Comparison of ENCODE assay signal across 33 cellular contexts in the genomic region with DNA sequence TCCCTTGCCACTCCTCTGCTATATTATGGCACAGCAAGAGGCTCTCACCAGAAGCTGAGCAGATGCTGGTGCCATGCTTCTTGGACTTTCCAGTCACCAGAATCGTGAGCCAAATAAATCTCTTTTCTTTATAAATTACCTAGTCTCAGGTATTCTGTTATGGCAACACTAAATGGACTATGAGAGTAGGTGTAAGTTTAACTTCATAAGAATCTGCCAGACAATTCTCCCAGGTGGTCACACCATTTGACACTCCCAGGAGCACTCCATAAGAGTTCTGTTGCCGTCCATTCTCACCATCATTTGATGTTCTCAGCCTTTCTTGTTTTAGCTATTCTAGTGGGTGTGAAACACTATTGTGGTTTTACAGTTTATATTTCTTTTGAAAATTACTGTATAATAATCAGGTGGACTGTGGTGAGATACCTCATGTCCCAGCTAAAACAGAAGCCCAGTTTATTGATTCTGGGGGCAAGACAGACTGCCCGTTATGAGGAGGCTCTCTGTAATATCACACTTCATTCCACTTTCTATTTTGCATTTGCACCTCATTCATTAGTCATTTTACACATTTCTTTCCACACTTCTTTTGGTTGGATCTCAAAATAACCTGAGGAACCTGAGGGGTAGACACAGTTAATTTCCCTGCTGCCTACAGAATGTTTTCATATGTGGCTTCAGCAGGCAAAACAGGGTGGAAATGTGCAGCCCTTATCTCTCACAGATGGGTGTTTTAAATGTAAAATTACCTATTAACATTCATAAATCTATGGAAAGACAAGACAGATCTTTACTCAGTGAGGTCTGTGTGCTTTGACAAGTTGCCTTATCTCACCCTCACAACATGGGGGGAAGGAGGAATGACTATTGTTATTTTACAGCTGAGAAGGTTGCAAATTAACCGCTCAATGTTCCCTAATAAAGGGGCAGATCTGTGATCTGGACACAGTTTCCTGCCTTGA. TPM values are rescaled to one million over a fixed set of nuclear protein-coding genes. Genes with fewer than 3 reads are reported as not detected.
DNase-seq lines count a peak whose midpoint lies in the region; ATAC-seq, FAIRE-seq and TF ChIP-seq lines count a peak whose summit lies in the region.
"Had no signal": no experiment of that assay in that cellular context is flagged by ENCODE, and none has a peak within 500 bp of the region (broad histone marks: within the 10 kb centered on the region; RNA-seq: fewer than 3 reads in every experiment).

No MANE protein-coding gene starts in this region.

- H3K27me3 Mint-ChIP-seq in activated T-cell treated with anti-CD3 and anti-CD28 coated beads, Interleukin-2, amount 50 U/mL, for 4 hours (ENCODE audit: low read depth): peaks cover 30% of the 10 kb centered on the region
- peaks cover 5% of the 10 kb centered on the region for H3K27me3 Mint-ChIP-seq in neural progenitor cell (ENCODE audit: insufficient read depth, low read depth)
- no peaks in the 10 kb centered on the region for H3K27me3 Mint-ChIP-seq in Caco-2 (ENCODE audit: insufficient read depth, unreplicated experiment)

- H3K4me2 ChIP-seq in K562 (ENCODE audit: insufficient read depth, low read length): peak overlapping the region; percentile 57
- H3K4me2 ChIP-seq in neural progenitor cell: no peak overlapping the region
- H3K4me2 ChIP-seq: GM23338 had no signal

- H3K9me3 ChIP-seq in K562 (replicated peaks; ENCODE audit: control insufficient read depth, insufficient read depth, low read depth, low read length) (0 out of 2 replicates have a peak, but pooled peaks cover 11% of the 10 kb centered on the region), neural progenitor cell (ENCODE audit: low read depth) (no peaks in the 10 kb centered on the region), Caco-2 (no peaks in the 10 kb centered on the region)
- H3K9me3 ChIP-seq: breast epithelium, left ventricle myocardium inferior, neutrophil, stomach, thyroid gland had no signal

- POLR2A ChIA-PET in K562 (lab: Yijun Ruan, JAX) (interaction anchor here (0.5 to 3.0 kb wide), 7 partner anchors 9 to 56 kb away, joined by 3 to 8 read pairs (median 5); no protein-coding TSS in a partner anchor), Caco-2 (lab: Charles Lee) (no interaction called here)

- peak overlapping the region in 1 of 2 experiments; percentile 55; a peak in 2 of 4 replicates for H3K9ac ChIP-seq in K562 (ENCODE audit: insufficient read depth in 1 of 2, low read depth in 2 of 2, low read length in 2 of 2)
- H3K9ac ChIP-seq in neural progenitor cell: no peak overlapping the region

- H2AFZ ChIP-seq in K562 (ENCODE audit: low read depth, low read length) (peak overlapping the region; percentile 48), neural progenitor cell (replicated peaks) (no peak overlapping the region)
- H2AFZ ChIP-seq: GM23338 had no signal

- peak; percentile 80 for FAIRE-seq in K562 (lab: Jason Lieb, UNC)
- FAIRE-seq: A204.1, GM18507 had no signal

- no peak for DNase-seq in activated T-cell treated with anti-CD3 and anti-CD28 coated beads, Interleukin-2, amount 50 U/mL, for 4 hours
- DNase-seq in activated T-cell treated with anti-CD3 and anti-CD28 coated beads, Interleukin-2, amount 50 U/mL, for 1 hour: no peak
- DNase-seq in OCI-M1 (lab: John Stamatoyannopoulos, UW) (peak; percentile 18), K562 (ENCODE audit: extremely low read depth in 1 of 4, low spot score in 3 of 4) (peak; percentile 84 to 90 (median 86)), neural progenitor cell (ENCODE audit: low spot score) (no peak), Caco-2 (no peak), NCI-H510A (lab: John Stamatoyannopoulos, UW) (no peak)
- DNase-seq: activated CD4-positive, alpha-beta T cell treated with anti-CD3 and anti-CD28 coated beads for 48 hours; activated CD8-positive, alpha-beta memory T cell treated with anti-CD3 and anti-CD28 coated beads for 24 hours; activated naive CD4-positive, alpha-beta T cell treated with Interleukin-2 at 50 U/mL for 16 hours; CD4-positive, alpha-beta memory T cell; glutamatergic neuron; islet precursor cell; left ventricle myocardium inferior; NCI-H1105; NCI-H187; NCI-H510A treated with DMSO at 0.1 percent for 48 hours; NK-92 treated with Interleukin-12 subunit alpha and Interleukin-12 subunit beta, amount 100 ng/mL, for 24 hours; posterior cingulate gyrus; right cardiac atrium; SHP77 treated with DMSO at 0.1 percent for 48 hours; stimulated activated CD4-positive, alpha-beta T cell treated with anti-CD3 and anti-CD28 coated beads, Interleukin-1b, Interleukin-23, amount 100 ng/mL, for 48 hours; stomach; thyroid gland; WERI-Rb-1 had no signal

- H3K36me3 ChIP-seq in K562 (ENCODE audit: control insufficient read depth, insufficient read depth, low read length): peaks cover 15% of the 10 kb centered on the region
- H3K36me3 ChIP-seq in neural progenitor cell: no peaks in the 10 kb centered on the region
- H3K36me3 ChIP-seq in Caco-2 (ENCODE audit: control insufficient read depth, insufficient read depth, low read length): no peaks in the 10 kb centered on the region
- H3K36me3 ChIP-seq: breast epithelium, left ventricle myocardium inferior, neutrophil, thyroid gland, WERI-Rb-1 had no signal

- CTCF ChIA-PET in K562 (lab: Yijun Ruan, JAX; ENCODE audit: low intra/inter-chr PET ratio): no interaction called here
- CTCF ChIA-PET in Caco-2 (lab: Charles Lee): no interaction called here

- WGBS in K562 (ENCODE audit: insufficient coverage, low coverage, missing lambda C conversion rate): 27% methylated on average over 4 of the region's 4 CpGs

- TF ChIP-seq RAD21 in K562 (CRISPR knock-in tag; conservative IDR thresholded peaks at IDR 0.05 in 1 of 2, IDR thresholded peaks at IDR 0.05 in 1 of 2): peak in 1 of 2 experiments; percentile 46; a peak in 3 of 4 replicates

- no peak overlapping the region for H3K4me3 Mint-ChIP-seq in activated T-cell treated with anti-CD3 and anti-CD28 coated beads, Interleukin-2, amount 50 U/mL, for 4 hours
- H3K4me3 Mint-ChIP-seq in neural progenitor cell: no peak overlapping the region
- no peak overlapping the region for H3K4me3 Mint-ChIP-seq in Caco-2 (ENCODE audit: unreplicated experiment)
- H3K4me3 Mint-ChIP-seq: GM23338, IgD-negative memory B cell had no signal

- no peak for TF ChIP-seq POLR2A in K562 (conservative IDR thresholded peaks at IDR 0.05)

- H3K4me1 ChIP-seq in K562 (replicated peaks in 1 of 2; ENCODE audit: control insufficient read depth in 2 of 2, insufficient read depth in 2 of 2, low read length in 2 of 2) (peaks cover 30 to 73% of the 10 kb centered on the region in 2 experiments), neural progenitor cell (no peaks in the 10 kb centered on the region), Caco-2 (no peaks in the 10 kb centered on the region)
- H3K4me1 ChIP-seq: breast epithelium, thyroid gland had no signal

- H3K36me3 Mint-ChIP-seq in activated T-cell treated with anti-CD3 and anti-CD28 coated beads, Interleukin-2, amount 50 U/mL, for 4 hours (ENCODE audit: insufficient read depth): peaks cover 1% of the 10 kb centered on the region
- H3K36me3 Mint-ChIP-seq in neural progenitor cell (peaks cover 1% of the 10 kb centered on the region), Caco-2 (ENCODE audit: insufficient read depth, unreplicated experiment) (peaks cover 18% of the 10 kb centered on the region)
- H3K36me3 Mint-ChIP-seq: CD4-positive, alpha-beta memory T cell had no signal

- H3K27ac Mint-ChIP-seq in neural progenitor cell (peak overlapping the region; percentile 47), Caco-2 (ENCODE audit: unreplicated experiment) (no peak overlapping the region)
- H3K27ac Mint-ChIP-seq: GM23338, IgD-negative memory B cell had no signal

- peak; percentile 99 for TF ChIP-seq EP300 in K562 (IDR thresholded peaks at IDR 0.05; ENCODE audit: low read length)

- no peaks in the 10 kb centered on the region for H3K9me3 Mint-ChIP-seq in activated T-cell treated with anti-CD3 and anti-CD28 coated beads, Interleukin-2, amount 50 U/mL, for 4 hours
- H3K9me3 Mint-ChIP-seq in neural progenitor cell (peaks cover 2% of the 10 kb centered on the region), Caco-2 (ENCODE audit: unreplicated experiment) (no peaks in the 10 kb centered on the region)
- H3K9me3 Mint-ChIP-seq: GM23338 had no signal

- in situ Hi-C loops in K562 (cut with MboI): no loop called here

- H3K9me1 ChIP-seq in K562 (ENCODE audit: control insufficient read depth, insufficient read depth, low read length): no peaks in the 10 kb centered on the region

- TF ChIP-seq CTCF in K562 (IDR thresholded peaks at IDR 0.05 in 2 of 3, conservative IDR thresholded peaks at IDR 0.05 in 1 of 3; ENCODE audit: insufficient read depth in 2 of 3, low read depth in 1 of 3, low read length in 3 of 3): no peak
- TF ChIP-seq CTCF in neural progenitor cell (IDR thresholded peaks at IDR 0.05): no peak
- no peak for TF ChIP-seq CTCF in Caco-2 (IDR thresholded peaks at IDR 0.05; ENCODE audit: insufficient read depth in 1 of 2, low read depth in 1 of 2, low read length in 1 of 2, severe bottlenecking in 1 of 2, unreplicated experiment in 1 of 2)

- no peaks in the 10 kb centered on the region for H3F3A ChIP-seq in neural progenitor cell (ENCODE audit: low read depth)

- H3K27me3 ChIP-seq in K562 (ENCODE audit: control insufficient read depth in 2 of 2, insufficient read depth in 2 of 2, low read length in 2 of 2): no peaks in the 10 kb centered on the region
- no peaks in the 10 kb centered on the region for H3K27me3 ChIP-seq in neural progenitor cell
- no peaks in the 10 kb centered on the region for H3K27me3 ChIP-seq in Caco-2 (replicated peaks; ENCODE audit: control insufficient read depth, insufficient read depth, low read length)
- H3K27me3 ChIP-seq: breast epithelium, neutrophil, stomach, thyroid gland had no signal

- BruUV-seq in K562 (replicated peaks; lab: Mats Ljungman, UMichigan) (no TSS peak), Caco-2 (replicated peaks; lab: Mats Ljungman, UMichigan) (no TSS peak)

- H3K27ac ChIP-seq in K562 (ENCODE audit: extremely low read depth, low read depth, low read length) (peak overlapping the region; percentile 84), neural progenitor cell (no peak overlapping the region)
- H3K27ac ChIP-seq: breast epithelium, left ventricle myocardium inferior, neutrophil, stomach, thyroid gland, WERI-Rb-1 had no signal

- intact Hi-C loops in K562 (cut with micrococcal nuclease) (loop anchor here (1.0 to 2.0 kb wide), 2 partner anchors 12 to 33 kb away; no protein-coding TSS in a partner anchor), Caco-2 (cut with micrococcal nuclease; ENCODE audit: unreplicated experiment) (no loop called here)

- H4K20me1 ChIP-seq in K562 (replicated peaks; ENCODE audit: control insufficient read depth, insufficient read depth, low read length): no peaks in the 10 kb centered on the region
- no peaks in the 10 kb centered on the region for H4K20me1 ChIP-seq in neural progenitor cell (ENCODE audit: low read depth)

- no peak overlapping the region for H3K4me3 ChIP-seq in K562
- no peak overlapping the region for H3K4me3 ChIP-seq in neural progenitor cell
- no peak overlapping the region for H3K4me3 ChIP-seq in Caco-2 (ENCODE audit: low read depth, low read length)
- H3K4me3 ChIP-seq: breast epithelium, GM23338, left ventricle myocardium inferior, stomach, thyroid gland had no signal

- peaks cover 55% of the 10 kb centered on the region for H3K4me1 Mint-ChIP-seq in activated T-cell treated with anti-CD3 and anti-CD28 coated beads, Interleukin-2, amount 50 U/mL, for 4 hours (ENCODE audit: low read depth)
- peaks cover 8% of the 10 kb centered on the region for H3K4me1 Mint-ChIP-seq in neural progenitor cell
- H3K4me1 Mint-ChIP-seq in Caco-2 (ENCODE audit: low read depth, unreplicated experiment): no peaks in the 10 kb centered on the region
- H3K4me1 Mint-ChIP-seq: GM23338 had no signal

- peaks cover 12% of the 10 kb centered on the region; the same call in 1 of the 3 replicates for H3K79me2 ChIP-seq in K562 (ENCODE audit: control insufficient read depth, insufficient read depth, low read length)
- no peaks in the 10 kb centered on the region for H3K79me2 ChIP-seq in neural progenitor cell (ENCODE audit: low read depth)

- peak; percentile 7 to 34 for ATAC-seq in activated T-cell treated with anti-CD3 and anti-CD28 coated beads, Interleukin-2, amount 50 U/mL, for 4 hours
- ATAC-seq in K562 (peak; percentile 64), GM18909 (IDR thresholded peaks at IDR 0.05; ENCODE audit: poor library complexity, unreplicated experiment) (no peak)
- ATAC-seq: GM23338, Panc1, right cardiac atrium had no signal

RNA-seq across cellular contexts. Expression of a gene that starts 42.1 kb away (rescaled TPM):
- total RNA-seq in activated T-cell treated with anti-CD3 and anti-CD28 coated beads, Interleukin-2, amount 50 U/mL, for 4 hours: 1 to 10 TPM in 2 of 3 donors, under 1 TPM in 1; 0.63 to 2.3 (median 1.0) TPM
- total RNA-seq in K562 (2011; cell fraction: chromatin; rRNA removed; ENCODE audit: low replicate concordance): 51.7 and 78.6 TPM in 2 replicates
- total RNA-seq in K562 (2011; cell fraction: nucleolus; rRNA removed): 37.6 and 51.9 TPM in 2 replicates
- total RNA-seq in K562 (2011; cell fraction: nucleoplasm; rRNA removed): 53.8 and 71.8 TPM in 2 replicates
- total RNA-seq in K562 (2014; rRNA removed) (5.2 and 6.4 TPM in 2 replicates), K562 (2014; rRNA removed; fragmentation: Illumina TruSeq; extraction: Trizol) (5.5 and 6.5 TPM in 2 replicates), K562 (2015; rRNA removed; fragmentation: Illumina TruSeq; extraction: Trizol) (5.0 and 5.1 TPM in 2 replicates), K562 (2021) (13.9 and 16.4 TPM in 2 replicates), neural progenitor cell (ENCODE audit: low replicate concordance) (0.12 and 0.24 TPM in 2 replicates), Caco-2 (2022) (22.5 and 25.0 TPM in 2 replicates)
- polyA plus RNA-seq in K562 (2011; rRNA removed) (13.9 and 14.5 TPM in 2 replicates), K562 (2014; fragmentation: Illumina TruSeq; extraction: Trizol) (9.8 and 11.2 TPM in 2 replicates), K562 (2014; fragmentation: Nextera tagmentation; extraction: Ambion mirVana) (1 to 10 TPM; 3.9 to 4.8 TPM), K562 (2014; rRNA removed) (5.1 and 6.0 TPM in 2 replicates)
- polyA plus RNA-seq in K562 (2011; cell fraction: cytosol; rRNA removed): 15.2 and 15.5 TPM in 2 replicates
- polyA plus RNA-seq in K562 (2011; cell fraction: nucleus; rRNA removed): 13.1 and 19.9 TPM in 2 replicates
- polyA plus RNA-seq in K562 (2012): 10.4 and 16.8 TPM in 2 replicates
- 18.4 and 20.2 TPM in 2 replicates for polyA minus RNA-seq in K562 (2011; rRNA and poly(A)+ RNA removed)
- polyA minus RNA-seq in K562 (2011; cell fraction: cytosol; rRNA and poly(A)+ RNA removed): 19.9 and 20.8 TPM in 2 replicates
- 7.9 and 14.8 TPM in 2 replicates for polyA minus RNA-seq in K562 (2011; cell fraction: nucleus; rRNA and poly(A)+ RNA removed)
- polyA plus RNA-seq: IgD-negative memory B cell had no signal

Comparison
In these comparisons a context has a peak if more than half of its experiments do, and no peak if none do; other contexts are left out.
1. DNase-seq: peak in OCI-M1 (single experiment) and K562 (4 of 4); none in activated T-cell treated with anti-CD3 and anti-CD28 coated beads, Interleukin-2, amount 50 U/mL, for 4 hours (single experiment), activated T-cell treated with anti-CD3 and anti-CD28 coated beads, Interleukin-2, amount 50 U/mL, for 1 hour (single experiment), neural progenitor cell (single experiment), Caco-2 (0 of 2) and NCI-H510A (single experiment).